In the genomic region with DNA sequence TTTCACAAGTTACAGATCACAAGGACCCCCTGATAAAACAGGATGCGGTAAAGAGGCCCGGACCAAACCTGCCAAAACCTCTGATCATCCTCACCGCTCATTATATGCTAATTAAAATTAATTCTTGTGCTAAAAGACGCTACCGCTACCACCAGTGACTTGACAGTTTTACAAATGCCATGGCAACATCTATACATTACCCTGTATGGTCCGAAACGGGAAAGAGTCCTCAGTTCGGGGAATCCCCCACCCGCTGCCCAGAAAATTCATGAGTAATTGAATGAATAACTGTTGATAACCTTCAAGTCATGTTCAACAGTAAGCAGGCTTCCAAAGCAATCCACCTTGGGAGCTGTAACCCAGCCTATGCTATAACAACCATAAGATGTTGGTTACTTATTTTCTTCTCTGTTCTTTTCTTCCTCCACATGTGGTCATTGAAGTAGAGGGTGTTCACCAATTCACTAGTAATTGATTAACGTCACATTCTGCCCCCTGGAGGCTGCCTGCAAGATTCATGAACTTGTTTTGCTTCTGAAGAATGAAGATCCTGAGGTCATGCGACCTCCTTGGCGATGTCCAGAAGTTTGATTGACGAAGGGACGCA, we compare ENCODE assay signal across 1 cellular context.
TF ChIP-seq lines count a peak whose summit lies in the region.

No MANE protein-coding gene starts in this region.

TF ChIP-seq in K562, 482 proteins besides CTCF, POLR2A, EP300 and RAD21:
- 0 out of 2 replicates have a peak, but pooled peaks have one; percentile 29 for TF ChIP-seq L3MBTL2 (IDR thresholded peaks at IDR 0.05)
- TF ChIP-seq SMC3 (conservative IDR thresholded peaks at IDR 0.05; ENCODE audit: insufficient read depth, low read depth, low read length) = peak; percentile 42; the same call in 1 of the 2 replicates
- TF ChIP-seq, protein P1, sequence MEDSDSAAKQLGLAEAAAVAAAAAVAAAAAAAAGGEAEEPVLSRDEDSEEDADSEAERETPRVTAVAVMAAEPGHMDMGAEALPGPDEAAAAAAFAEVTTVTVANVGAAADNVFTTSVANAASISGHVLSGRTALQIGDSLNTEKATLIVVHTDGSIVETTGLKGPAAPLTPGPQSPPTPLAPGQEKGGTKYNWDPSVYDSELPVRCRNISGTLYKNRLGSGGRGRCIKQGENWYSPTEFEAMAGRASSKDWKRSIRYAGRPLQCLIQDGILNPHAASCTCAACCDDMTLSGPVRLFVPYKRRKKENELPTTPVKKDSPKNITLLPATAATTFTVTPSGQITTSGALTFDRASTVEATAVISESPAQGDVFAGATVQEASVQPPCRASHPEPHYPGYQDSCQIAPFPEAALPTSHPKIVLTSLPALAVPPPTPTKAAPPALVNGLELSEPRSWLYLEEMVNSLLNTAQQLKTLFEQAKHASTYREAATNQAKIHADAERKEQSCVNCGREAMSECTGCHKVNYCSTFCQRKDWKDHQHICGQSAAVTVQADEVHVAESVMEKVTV (CRISPR knock-in tag; IDR thresholded peaks at IDR 0.05) = 0 out of 2 replicates have a peak, but pooled peaks have one; percentile 20
- no peak for TF ChIP-seq MAFG (tag; conservative IDR thresholded peaks at IDR 0.05)
- no peak for TF ChIP-seq MED1 (CRISPR knock-in tag; IDR thresholded peaks at IDR 0.05; ENCODE audit: borderline replicate concordance)
